1 cellular context compared by ENCODE assay signal in genomic region chr12:108560752-108561719, GRCh38.
TF ChIP-seq lines count a peak whose summit lies in the region.

A gene with protein sequence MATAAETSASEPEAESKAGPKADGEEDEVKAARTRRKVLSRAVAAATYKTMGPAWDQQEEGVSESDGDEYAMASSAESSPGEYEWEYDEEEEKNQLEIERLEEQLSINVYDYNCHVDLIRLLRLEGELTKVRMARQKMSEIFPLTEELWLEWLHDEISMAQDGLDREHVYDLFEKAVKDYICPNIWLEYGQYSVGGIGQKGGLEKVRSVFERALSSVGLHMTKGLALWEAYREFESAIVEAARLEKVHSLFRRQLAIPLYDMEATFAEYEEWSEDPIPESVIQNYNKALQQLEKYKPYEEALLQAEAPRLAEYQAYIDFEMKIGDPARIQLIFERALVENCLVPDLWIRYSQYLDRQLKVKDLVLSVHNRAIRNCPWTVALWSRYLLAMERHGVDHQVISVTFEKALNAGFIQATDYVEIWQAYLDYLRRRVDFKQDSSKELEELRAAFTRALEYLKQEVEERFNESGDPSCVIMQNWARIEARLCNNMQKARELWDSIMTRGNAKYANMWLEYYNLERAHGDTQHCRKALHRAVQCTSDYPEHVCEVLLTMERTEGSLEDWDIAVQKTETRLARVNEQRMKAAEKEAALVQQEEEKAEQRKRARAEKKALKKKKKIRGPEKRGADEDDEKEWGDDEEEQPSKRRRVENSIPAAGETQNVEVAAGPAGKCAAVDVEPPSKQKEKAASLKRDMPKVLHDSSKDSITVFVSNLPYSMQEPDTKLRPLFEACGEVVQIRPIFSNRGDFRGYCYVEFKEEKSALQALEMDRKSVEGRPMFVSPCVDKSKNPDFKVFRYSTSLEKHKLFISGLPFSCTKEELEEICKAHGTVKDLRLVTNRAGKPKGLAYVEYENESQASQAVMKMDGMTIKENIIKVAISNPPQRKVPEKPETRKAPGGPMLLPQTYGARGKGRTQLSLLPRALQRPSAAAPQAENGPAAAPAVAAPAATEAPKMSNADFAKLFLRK (minus strand): TSS chr12:108561173. CDS start chr12:108561154, 19 bp downstream.

TF ChIP-seq in HepG2, 621 proteins besides CTCF, POLR2A, EP300 and RAD21 (continued from another document and continues in another):
- peak; percentile 85; the same call in 1 of the 2 replicates for TF ChIP-seq ZNF276 (CRISPR knock-in tag; IDR thresholded peaks at IDR 0.05; ENCODE audit: low read depth)
- peak; percentile 69 for TF ChIP-seq ZGPAT (CRISPR knock-in tag; IDR thresholded peaks at IDR 0.05)
- TF ChIP-seq GATAD1 (CRISPR knock-in tag; IDR thresholded peaks at IDR 0.05): peak; percentile 94
- no peak for TF ChIP-seq MTF1 (CRISPR knock-in tag; IDR thresholded peaks at IDR 0.05)
- no peak for TF ChIP-seq ATRX (CRISPR knock-in tag; IDR thresholded peaks at IDR 0.05; ENCODE audit: borderline replicate concordance)
- TF ChIP-seq ELF4 (CRISPR knock-in tag; IDR thresholded peaks at IDR 0.05; ENCODE audit: borderline replicate concordance): peak; percentile 80; the same call in 1 of the 2 replicates
- peak; percentile 35; the same call in 1 of the 3 replicates for TF ChIP-seq MXI1 (IDR thresholded peaks at IDR 0.05; ENCODE audit: borderline replicate concordance, low read depth, low read length)
- 0 out of 2 replicates have a peak, but pooled peaks have one; percentile 8 for TF ChIP-seq BCL6 (CRISPR knock-in tag; IDR thresholded peaks at IDR 0.05)
- TF ChIP-seq FLYWCH1 (CRISPR knock-in tag; IDR thresholded peaks at IDR 0.05): no peak
- TF ChIP-seq PITX1 (CRISPR knock-in tag; IDR thresholded peaks at IDR 0.05): peak; percentile 52; the same call in 1 of the 2 replicates
- TF ChIP-seq, protein P1, sequence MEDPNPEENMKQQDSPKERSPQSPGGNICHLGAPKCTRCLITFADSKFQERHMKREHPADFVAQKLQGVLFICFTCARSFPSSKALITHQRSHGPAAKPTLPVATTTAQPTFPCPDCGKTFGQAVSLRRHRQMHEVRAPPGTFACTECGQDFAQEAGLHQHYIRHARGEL (CRISPR knock-in tag; IDR thresholded peaks at IDR 0.05): no peak
- TF ChIP-seq CREM (IDR thresholded peaks at IDR 0.05): peak; percentile 95
- no peak for TF ChIP-seq CREM (CRISPR knock-in tag; IDR thresholded peaks at IDR 0.05)
- TF ChIP-seq ZFY (CRISPR knock-in tag; IDR thresholded peaks at IDR 0.05): peak; percentile 86
- TF ChIP-seq SRF (IDR thresholded peaks at IDR 0.05; ENCODE audit: low read depth, low read length): no peak
- 0 out of 2 replicates have a peak, but pooled peaks have one; percentile 10 for TF ChIP-seq ATF7-NPFF (CRISPR knock-in tag; IDR thresholded peaks at IDR 0.05; ENCODE audit: low read depth)
- peak; percentile 60 for TF ChIP-seq ZNF501 (CRISPR knock-in tag; IDR thresholded peaks at IDR 0.05)
- no peak for TF ChIP-seq ZNF629 (CRISPR knock-in tag; conservative IDR thresholded peaks at IDR 0.05)
- TF ChIP-seq ZNF704 (CRISPR knock-in tag; IDR thresholded peaks at IDR 0.05; ENCODE audit: borderline replicate concordance): peak; percentile 56; the same call in 1 of the 2 replicates
- no peak for TF ChIP-seq ZNF460 (CRISPR knock-in tag; IDR thresholded peaks at IDR 0.05; ENCODE audit: borderline replicate concordance)
- TF ChIP-seq ZFP82 (CRISPR knock-in tag; IDR thresholded peaks at IDR 0.05; ENCODE audit: borderline replicate concordance): 0 out of 2 replicates have a peak, but pooled peaks have one; percentile 39
- TF ChIP-seq RBFOX2 (IDR thresholded peaks at IDR 0.05; ENCODE audit: low read depth, low read length): peak; percentile 77
- no peak for TF ChIP-seq NCOA5 (CRISPR knock-in tag; IDR thresholded peaks at IDR 0.05)
- 0 out of 2 replicates have a peak, but pooled peaks have one; percentile 30 for TF ChIP-seq MIXL1 (CRISPR knock-in tag; IDR thresholded peaks at IDR 0.05)
- TF ChIP-seq HNRNPH1 (optimal IDR thresholded peaks at IDR 0.05; ENCODE audit: low read depth, low read length): no peak
- TF ChIP-seq, protein P2, sequence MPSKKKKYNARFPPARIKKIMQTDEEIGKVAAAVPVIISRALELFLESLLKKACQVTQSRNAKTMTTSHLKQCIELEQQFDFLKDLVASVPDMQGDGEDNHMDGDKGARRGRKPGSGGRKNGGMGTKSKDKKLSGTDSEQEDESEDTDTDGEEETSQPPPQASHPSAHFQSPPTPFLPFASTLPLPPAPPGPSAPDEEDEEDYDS (CRISPR knock-in tag; IDR thresholded peaks at IDR 0.05): peak; percentile 57; the same call in 1 of the 2 replicates
- peak; percentile 100 for TF ChIP-seq THAP7 (CRISPR knock-in tag; IDR thresholded peaks at IDR 0.05)
- TF ChIP-seq GABPB1 (CRISPR knock-in tag; IDR thresholded peaks at IDR 0.05): peak; percentile 92
- peak; percentile 59 to 67; a peak in 2 of 4 replicates for TF ChIP-seq HMGXB4 (CRISPR knock-in tag; IDR thresholded peaks at IDR 0.05; ENCODE audit: borderline replicate concordance in 1 of 2, low read depth in 1 of 2)
- peak; percentile 57; the same call in 1 of the 2 replicates for TF ChIP-seq EED (CRISPR knock-in tag; IDR thresholded peaks at IDR 0.05)
- TF ChIP-seq AHR (CRISPR knock-in tag; IDR thresholded peaks at IDR 0.05): peak; percentile 76; the same call in 1 of the 2 replicates
- peak; percentile 91 for TF ChIP-seq KAT8 (CRISPR knock-in tag; IDR thresholded peaks at IDR 0.05)
- 0 out of 2 replicates have a peak, but pooled peaks have one; percentile 38 for TF ChIP-seq ZNF451 (CRISPR knock-in tag; IDR thresholded peaks at IDR 0.05)
- TF ChIP-seq KDM3A (CRISPR knock-in tag; IDR thresholded peaks at IDR 0.05; ENCODE audit: low read depth): 0 out of 2 replicates have a peak, but pooled peaks have one; percentile 19
- 0 out of 2 replicates have a peak, but pooled peaks have one; percentile 51 for TF ChIP-seq BORCS8-MEF2B (CRISPR knock-in tag; IDR thresholded peaks at IDR 0.05)
- TF ChIP-seq BCL3 (CRISPR knock-in tag; IDR thresholded peaks at IDR 0.05): 0 out of 2 replicates have a peak, but pooled peaks have one; percentile 59
- TF ChIP-seq TFDP2 (CRISPR knock-in tag; IDR thresholded peaks at IDR 0.05): peak; percentile 36; the same call in 1 of the 2 replicates
- no peak for TF ChIP-seq KDM6A (CRISPR knock-in tag; IDR thresholded peaks at IDR 0.05; ENCODE audit: low read depth)
- TF ChIP-seq, protein P3, sequence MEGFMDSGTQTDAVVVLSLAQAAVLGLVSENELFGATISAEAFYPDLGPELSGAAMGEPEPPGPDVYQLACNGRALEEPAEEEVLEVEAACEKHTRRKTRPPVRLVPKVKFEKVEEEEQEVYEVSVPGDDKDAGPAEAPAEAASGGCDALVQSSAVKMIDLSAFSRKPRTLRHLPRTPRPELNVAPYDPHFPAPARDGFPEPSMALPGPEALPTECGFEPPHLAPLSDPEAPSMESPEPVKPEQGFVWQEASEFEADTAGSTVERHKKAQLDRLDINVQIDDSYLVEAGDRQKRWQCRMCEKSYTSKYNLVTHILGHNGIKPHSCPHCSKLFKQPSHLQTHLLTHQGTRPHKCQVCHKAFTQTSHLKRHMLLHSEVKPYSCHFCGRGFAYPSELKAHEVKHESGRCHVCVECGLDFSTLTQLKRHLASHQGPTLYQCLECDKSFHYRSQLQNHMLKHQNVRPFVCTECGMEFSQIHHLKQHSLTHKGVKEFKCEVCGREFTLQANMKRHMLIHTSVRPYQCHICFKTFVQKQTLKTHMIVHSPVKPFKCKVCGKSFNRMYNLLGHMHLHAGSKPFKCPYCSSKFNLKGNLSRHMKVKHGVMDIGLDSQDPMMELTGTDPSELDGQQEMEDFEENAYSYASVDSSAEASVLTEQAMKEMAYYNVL (CRISPR knock-in tag; IDR thresholded peaks at IDR 0.05; ENCODE audit: borderline replicate concordance): 0 out of 2 replicates have a peak, but pooled peaks have one; percentile 13
- peak; percentile 93 for TF ChIP-seq ZNF574 (CRISPR knock-in tag; IDR thresholded peaks at IDR 0.05)
- TF ChIP-seq MED13 (CRISPR knock-in tag; IDR thresholded peaks at IDR 0.05): 0 out of 2 replicates have a peak, but pooled peaks have one; percentile 33
- TF ChIP-seq HNRNPLL (IDR thresholded peaks at IDR 0.05; ENCODE audit: low read depth, low read length, poor library complexity, severe bottlenecking): peak; percentile 62
- TF ChIP-seq ZNF263 (CRISPR knock-in tag; IDR thresholded peaks at IDR 0.05): 0 out of 2 replicates have a peak, but pooled peaks have one; percentile 28
